ENCODE assay signal across 1 cellular context in the genomic region with DNA sequence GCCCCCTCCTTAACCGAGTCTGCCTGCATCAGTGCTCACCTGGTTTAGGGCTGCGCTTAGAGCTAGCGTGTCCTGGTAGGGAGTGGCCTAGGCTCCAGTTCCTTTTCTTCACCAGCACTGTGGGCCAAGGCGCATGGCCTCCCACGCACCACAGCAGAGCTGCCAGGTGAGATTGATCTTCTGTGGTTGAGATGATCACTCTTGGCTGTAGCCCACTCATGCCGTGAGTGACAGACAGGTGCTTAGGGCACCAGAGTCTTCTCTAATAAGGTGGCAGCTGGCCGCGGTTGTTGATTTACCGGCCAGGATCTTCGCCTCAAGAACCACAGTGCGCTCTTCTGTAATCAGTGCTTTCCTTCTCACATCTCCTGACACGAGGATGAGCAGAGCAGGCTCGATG.
A peak's percentile ranks its signal among the peaks of the same experiment; 100 is the strongest.
TF ChIP-seq lines count a peak whose summit lies in the region.

No MANE protein-coding gene starts in this region.

TF ChIP-seq in GM12878, 131 proteins besides CTCF, POLR2A, EP300 and RAD21 (continued from another document):
- TF ChIP-seq, protein P1, sequence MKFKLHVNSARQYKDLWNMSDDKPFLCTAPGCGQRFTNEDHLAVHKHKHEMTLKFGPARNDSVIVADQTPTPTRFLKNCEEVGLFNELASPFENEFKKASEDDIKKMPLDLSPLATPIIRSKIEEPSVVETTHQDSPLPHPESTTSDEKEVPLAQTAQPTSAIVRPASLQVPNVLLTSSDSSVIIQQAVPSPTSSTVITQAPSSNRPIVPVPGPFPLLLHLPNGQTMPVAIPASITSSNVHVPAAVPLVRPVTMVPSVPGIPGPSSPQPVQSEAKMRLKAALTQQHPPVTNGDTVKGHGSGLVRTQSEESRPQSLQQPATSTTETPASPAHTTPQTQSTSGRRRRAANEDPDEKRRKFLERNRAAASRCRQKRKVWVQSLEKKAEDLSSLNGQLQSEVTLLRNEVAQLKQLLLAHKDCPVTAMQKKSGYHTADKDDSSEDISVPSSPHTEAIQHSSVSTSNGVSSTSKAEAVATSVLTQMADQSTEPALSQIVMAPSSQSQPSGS (IDR thresholded peaks at IDR 0.05; ENCODE audit: low read length), result no peak
- TF ChIP-seq, protein P2, sequence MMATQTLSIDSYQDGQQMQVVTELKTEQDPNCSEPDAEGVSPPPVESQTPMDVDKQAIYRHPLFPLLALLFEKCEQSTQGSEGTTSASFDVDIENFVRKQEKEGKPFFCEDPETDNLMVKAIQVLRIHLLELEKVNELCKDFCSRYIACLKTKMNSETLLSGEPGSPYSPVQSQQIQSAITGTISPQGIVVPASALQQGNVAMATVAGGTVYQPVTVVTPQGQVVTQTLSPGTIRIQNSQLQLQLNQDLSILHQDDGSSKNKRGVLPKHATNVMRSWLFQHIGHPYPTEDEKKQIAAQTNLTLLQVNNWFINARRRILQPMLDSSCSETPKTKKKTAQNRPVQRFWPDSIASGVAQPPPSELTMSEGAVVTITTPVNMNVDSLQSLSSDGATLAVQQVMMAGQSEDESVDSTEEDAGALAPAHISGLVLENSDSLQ (IDR thresholded peaks at IDR 0.05), result peak; percentile 88
TF ChIP-seq in GM12878: peak in this region for 10.
